10 cellular contexts compared by ENCODE assay signal in the genomic region with DNA sequence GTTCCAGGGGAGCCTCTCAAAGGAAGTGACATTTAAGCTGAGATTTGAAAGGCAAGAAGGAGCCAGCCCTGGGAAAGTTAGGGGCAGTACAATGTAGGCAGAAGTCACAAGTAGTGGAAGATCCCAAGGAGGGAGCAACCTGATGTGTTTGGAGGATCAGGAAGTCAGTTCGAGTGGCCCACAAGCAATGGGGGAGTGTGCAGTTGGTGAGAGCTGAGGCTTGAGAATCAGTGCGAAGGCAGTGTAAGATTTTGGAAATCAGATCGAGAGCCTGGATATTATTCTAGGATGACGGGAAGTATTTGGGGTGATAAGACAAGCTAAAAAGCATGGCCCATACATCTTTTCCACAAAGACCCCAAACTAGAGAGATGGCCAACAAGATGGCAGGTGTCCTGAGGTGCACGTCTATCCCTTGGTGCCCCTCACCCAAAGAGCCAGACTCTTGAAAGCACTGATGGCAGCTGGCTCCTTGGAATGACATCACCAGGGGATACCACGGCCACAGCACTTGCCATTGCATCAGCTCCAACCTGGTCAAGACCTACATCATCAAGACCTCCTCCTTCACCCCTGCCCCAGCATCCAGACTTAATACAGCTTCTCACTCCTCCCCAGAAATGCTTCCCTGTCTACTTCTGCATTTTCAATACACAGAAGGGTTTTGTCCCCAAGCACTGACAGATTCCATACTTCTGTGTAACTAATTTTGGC.
DNase-seq lines count a peak whose midpoint lies in the region; ATAC-seq, FAIRE-seq and TF ChIP-seq lines count a peak whose summit lies in the region.
"Had no signal": no experiment of that assay in that cellular context is flagged by ENCODE, and none has a peak within 500 bp of the region (broad histone marks: within the 10 kb centered on the region; RNA-seq: fewer than 3 reads in every experiment).

No MANE protein-coding gene starts in this region.

- H3K27ac Mint-ChIP-seq in glutamatergic neuron (ENCODE audit: unreplicated experiment) = peak overlapping the region; percentile 41

- no peak for TF ChIP-seq CTCF in glutamatergic neuron (IDR thresholded peaks at IDR 0.05; ENCODE audit: partially characterized antibody, unreplicated experiment)

- no peaks in the 10 kb centered on the region for H3K9me3 Mint-ChIP-seq in glutamatergic neuron (ENCODE audit: unreplicated experiment)

- ATAC-seq in GM21447 (IDR thresholded peaks at IDR 0.05; ENCODE audit: unreplicated experiment) (peak; percentile 5), HG03571 (IDR thresholded peaks at IDR 0.05; ENCODE audit: unreplicated experiment) (peak; percentile 29)

- peaks cover 6% of the 10 kb centered on the region for H3K4me1 Mint-ChIP-seq in glutamatergic neuron (ENCODE audit: low read depth, unreplicated experiment)

- FAIRE-seq in GM18507 (lab: Jason Lieb, UNC) = peak; percentile 56
- FAIRE-seq: endothelial cell of umbilical vein had no signal

- H3K36me3 Mint-ChIP-seq in glutamatergic neuron (ENCODE audit: unreplicated experiment) = no peaks in the 10 kb centered on the region

- H3K27me3 Mint-ChIP-seq in glutamatergic neuron (ENCODE audit: unreplicated experiment) = no peaks in the 10 kb centered on the region

- DNase-seq in GM18507 (ENCODE audit: extremely low spot score, insufficient read length, low read depth) (no peak), glutamatergic neuron (no peak), NCI-H1694 (lab: John Stamatoyannopoulos, UW) (no peak), cerebellar cortex (ENCODE audit: low spot score) (no peak)
- no peak for DNase-seq in stimulated activated CD4-positive, alpha-beta T cell treated with anti-CD3 and anti-CD28 coated beads, Interleukin-12 subunit alpha, Interleukin-12 subunit beta, amount 100 ng/mL, for 4 hours
- no peak for DNase-seq in activated effector memory CD4-positive, alpha-beta T cell treated with anti-CD3 and anti-CD28 coated beads, Interleukin-2, amount 50 U/mL, for 16 hours
- DNase-seq: Peyer's patch had no signal

- no peak overlapping the region for H3K4me3 Mint-ChIP-seq in glutamatergic neuron (ENCODE audit: unreplicated experiment)
